ENCODE assay signal across 8 cellular contexts in genomic region chr16:66426112-66427035, GRCh38. TPM values are rescaled to one million over a fixed set of nuclear protein-coding genes. Genes with fewer than 3 reads are reported as not detected.
DNase-seq lines count a peak whose midpoint lies in the region; ATAC-seq and TF ChIP-seq lines count a peak whose summit lies in the region.

No MANE protein-coding gene starts in this region.

- H3K4me1 ChIP-seq in body of pancreas (peaks cover 16% of the 10 kb centered on the region), thoracic aorta (ENCODE audit: control insufficient read depth in 1 of 2, low read depth in 2 of 2) (peaks cover 6 to 16% of the 10 kb centered on the region in 2 donors), OCI-LY7 (ENCODE audit: insufficient read depth, low read length, poor library complexity, severe bottlenecking) (no peaks in the 10 kb centered on the region)

- WGBS in body of pancreas, 2 donors: 12 to 14% methylated on average over 22 to 55 of the region's 56 CpGs

- H3K27ac ChIP-seq in body of pancreas (no peak overlapping the region), thoracic aorta (no peak overlapping the region), OCI-LY7 (ENCODE audit: low read depth, low read length, poor library complexity, severe bottlenecking) (no peak overlapping the region)

- no peaks in the 10 kb centered on the region for H4K20me1 ChIP-seq in OCI-LY7 (ENCODE audit: insufficient read depth, low read length)

- ATAC-seq in body of pancreas (peak; percentile 9), left colon (peak; percentile 9), thoracic aorta (ENCODE audit: insufficient number of reproducible peaks, low FRiP score, low read depth) (no peak), GM18511 (IDR thresholded peaks at IDR 0.05; ENCODE audit: unreplicated experiment) (no peak)

- peak; percentile 13 for DNase-seq in activated CD4-positive, alpha-beta T cell treated with anti-CD3 and anti-CD28 coated beads for 48 hours
- DNase-seq in activated CD4-positive, alpha-beta T cell treated with anti-CD3 and anti-CD28 coated beads, Interleukin-2, amount 50 U/mL, for 48 hours: no peak
- DNase-seq in body of pancreas (no peak), left colon (no peak), thoracic aorta (ENCODE audit: low spot score) (no peak), GDM1 (lab: John Stamatoyannopoulos, UW) (no peak), OCI-LY7 (ENCODE audit: low spot score) (no peak)

- H3K27me3 ChIP-seq in body of pancreas (peaks cover 0 to 19% of the 10 kb centered on the region in 2 donors), thoracic aorta (replicated peaks; ENCODE audit: insufficient read depth) (no peaks in the 10 kb centered on the region)

- H3K9me3 ChIP-seq in body of pancreas: no peaks in the 10 kb centered on the region
- H3K9me3 ChIP-seq in thoracic aorta: no peaks in the 10 kb centered on the region
- no peaks in the 10 kb centered on the region for H3K9me3 ChIP-seq in OCI-LY7 (ENCODE audit: low read length)

- H3K36me3 ChIP-seq in body of pancreas (replicated peaks in 1 of 2; ENCODE audit: insufficient read depth in 1 of 2, low read depth in 2 of 2) (no peaks in the 10 kb centered on the region), thoracic aorta (no peaks in the 10 kb centered on the region), OCI-LY7 (ENCODE audit: insufficient read depth, low read length) (no peaks in the 10 kb centered on the region)

- no peaks in the 10 kb centered on the region for H3K9me2 ChIP-seq in OCI-LY7 (ENCODE audit: insufficient read depth, low read length)

- no peak overlapping the region for H2AFZ ChIP-seq in OCI-LY7 (ENCODE audit: low read length)

- BruUV-seq in OCI-LY7 (replicated peaks; lab: Mats Ljungman, UMichigan): no TSS peak

- H3K79me2 ChIP-seq in OCI-LY7 (ENCODE audit: insufficient read depth, low read depth, low read length): no peaks in the 10 kb centered on the region

- POLR2A ChIA-PET in OCI-LY7 (lab: Charles Lee): interaction anchor here (0.9 kb wide), 1 partner anchor 114 kb away, joined by 6 read pairs; no protein-coding TSS in a partner anchor

- intact Hi-C loops in body of pancreas (cut with DNase I) (no loop called here), left colon (cut with DNase I, micrococcal nuclease) (no loop called here), OCI-LY7 (cut with micrococcal nuclease; ENCODE audit: unreplicated experiment) (no loop called here)

- no peak overlapping the region for H3K4me2 ChIP-seq in OCI-LY7 (ENCODE audit: low read length)

- TF ChIP-seq POLR2A in body of pancreas (IDR thresholded peaks at IDR 0.05): no peak

- no peak overlapping the region for H3K4me3 ChIP-seq in body of pancreas
- peak overlapping the region; percentile 66 for H3K4me3 ChIP-seq in thoracic aorta
- H3K4me3 ChIP-seq in OCI-LY7 (ENCODE audit: low read depth, low read length, poor library complexity, severe bottlenecking): no peak overlapping the region

- no peak for TF ChIP-seq CTCF in body of pancreas (IDR thresholded peaks at IDR 0.05)
- TF ChIP-seq CTCF in thoracic aorta (IDR thresholded peaks at IDR 0.05): no peak
- no peak for TF ChIP-seq CTCF in OCI-LY7 (conservative IDR thresholded peaks at IDR 0.05; ENCODE audit: low read length)

- CTCF ChIA-PET in OCI-LY7 (lab: Charles Lee; ENCODE audit: unreplicated experiment): no interaction called here

RNA-seq across cellular contexts. Expression of gene BEAN1, which starts 0.7 kb away (rescaled TPM):
- total RNA-seq in body of pancreas (not detected), left colon (not detected), thoracic aorta (under 1 TPM in 1 of 2 donors, not detected in 1; 0.28 TPM), OCI-LY7 (2022) (0.13 TPM in 1 of 2 replicates, not detected in the other)
- total RNA-seq in OCI-LY7 (2014; rRNA removed; shearing (Covaris generic)): not detected in 2 replicates

RNA-seq across cellular contexts. Expression of gene CDH5, which starts 59.9 kb away (rescaled TPM):
- 10 to 100 TPM; 10.4 to 15.8 TPM for total RNA-seq in body of pancreas
- total RNA-seq in left colon: 1 to 10 TPM; 7.7 to 9.9 TPM
- 10 to 100 TPM; 21.1 to 40.0 TPM for total RNA-seq in thoracic aorta
- total RNA-seq in OCI-LY7 (2014; rRNA removed; shearing (Covaris generic)): not detected in 2 replicates
- total RNA-seq in OCI-LY7 (2022): 0.09 TPM in 1 of 2 replicates, not detected in the other

Comparison
In these comparisons a context has a peak if more than half of its experiments do, and no peak if none do; other contexts are left out.
1. ATAC-seq: peak in body of pancreas (single experiment) and left colon (single experiment); none in thoracic aorta (single experiment) and GM18511 (single experiment).
2. RNA of gene CDH5, which starts 59.9 kb away (total RNA-seq): 21.1 to 40.0 TPM in thoracic aorta, 10.4 to 15.8 TPM in body of pancreas and 7.7 to 9.9 TPM in left colon; 0.09 TPM in OCI-LY7; every median in the first group is over 4 times any median in the second.